33 cellular contexts compared by ENCODE assay signal in genomic region chr1:219924348-219924747, GRCh38. TPM values are rescaled to one million over a fixed set of nuclear protein-coding genes. Genes with fewer than 3 reads are reported as not detected.
"Had no signal": no experiment of that assay in that cellular context is flagged by ENCODE, and none has a peak within 500 bp of the region (broad histone marks: within the 10 kb centered on the region; RNA-seq: fewer than 3 reads in every experiment).

No MANE protein-coding gene starts in this region.

- H3K4me1 ChIP-seq: pancreas, psoas muscle had no signal

- H3K36me3 Mint-ChIP-seq: activated naive CD8-positive, alpha-beta T cell treated with anti-CD3 and anti-CD28 coated beads for 36 hours; naive thymus-derived CD4-positive, alpha-beta T cell had no signal

- H3K36me3 ChIP-seq: adrenal gland, gastroesophageal sphincter, pancreas, suprapubic skin, tibial artery had no signal

- DNase-seq: activated CD4-positive, alpha-beta T cell treated with anti-CD3 and anti-CD28 coated beads for 4 hours; activated CD4-positive, alpha-beta T cell treated with anti-CD3 and anti-CD28 coated beads, Interleukin-2, amount 50 U/mL, for 4 hours; activated effector memory CD4-positive, alpha-beta T cell treated with Interleukin-2 at 50 U/mL for 16 hours; activated naive CD4-positive, alpha-beta T cell treated with anti-CD3 and anti-CD28 coated beads for 36 hours; activated naive CD8-positive, alpha-beta T cell treated with anti-CD3 and anti-CD28 coated beads for 36 hours; activated T-cell treated with anti-CD3 and anti-CD28 coated beads for 4 hours; adrenal gland; aorta; body of pancreas; hippocampal formation; left cardiac atrium; mesendoderm; naive thymus-derived CD4-positive, alpha-beta T cell; nucleus accumbens; pancreas; psoas muscle; stimulated activated CD4-positive, alpha-beta T cell treated with anti-CD3 and anti-CD28 coated beads, Interleukin-15, amount 100 ng/mL, for 24 hours; stimulated activated CD4-positive, alpha-beta T cell treated with anti-CD3 and anti-CD28 coated beads, Interleukin-2, amount 100 ng/mL, for 24 hours; stimulated activated naive CD4-positive, alpha-beta T cell; tibial artery had no signal

- H3K27ac Mint-ChIP-seq: activated naive CD4-positive, alpha-beta T cell treated with anti-CD3 and anti-CD28 coated beads for 36 hours; activated naive CD8-positive, alpha-beta T cell treated with anti-CD3 and anti-CD28 coated beads for 36 hours; naive thymus-derived CD4-positive, alpha-beta T cell had no signal

- FAIRE-seq: colon, endothelial cell of umbilical vein, keratinocyte, pancreas, TTC549 had no signal

- H3K27ac ChIP-seq: adrenal gland, body of pancreas, gastroesophageal sphincter, pancreas, psoas muscle, suprapubic skin, tibial artery, VCaP had no signal

- H3K27me3 ChIP-seq: body of pancreas, pancreas had no signal

- H3K9me3 ChIP-seq: adrenal gland, body of pancreas, gastroesophageal sphincter, pancreas, psoas muscle, suprapubic skin, tibial artery had no signal

- H3K9me3 Mint-ChIP-seq: activated naive CD4-positive, alpha-beta T cell treated with anti-CD3 and anti-CD28 coated beads for 36 hours; activated naive CD8-positive, alpha-beta T cell treated with anti-CD3 and anti-CD28 coated beads for 36 hours; naive thymus-derived CD4-positive, alpha-beta T cell had no signal

- ATAC-seq: body of pancreas; gastroesophageal sphincter; left cardiac atrium; naive thymus-derived CD4-positive, alpha-beta T cell; pancreas; psoas muscle had no signal

- H3K4me3 Mint-ChIP-seq: activated naive CD4-positive, alpha-beta T cell treated with anti-CD3 and anti-CD28 coated beads for 36 hours; activated naive CD8-positive, alpha-beta T cell treated with anti-CD3 and anti-CD28 coated beads for 36 hours; naive thymus-derived CD4-positive, alpha-beta T cell had no signal

- H3K4me3 ChIP-seq: adrenal gland, body of pancreas, gastroesophageal sphincter, pancreas, psoas muscle, suprapubic skin, tibial artery had no signal

RNA-seq across cellular contexts. Expression of gene SLC30A10, which starts 4.0 kb away (rescaled TPM):
- total RNA-seq: activated naive CD4-positive, alpha-beta T cell treated with anti-CD3 and anti-CD28 coated beads for 36 hours; activated naive CD8-positive, alpha-beta T cell treated with anti-CD3 and anti-CD28 coated beads for 36 hours; aorta; dermis microvascular lymphatic vessel endothelial cell; endothelial cell of umbilical vein; fibroblast of lung; fibroblast of villous mesenchyme; gastroesophageal sphincter; left cardiac atrium; naive thymus-derived CD4-positive, alpha-beta T cell; psoas muscle; T-helper 1 cell treated with Interleukin-12 subunit alpha and Interleukin-12 subunit beta and Interleukin-4 antibody, amounts not matched to agents 30 ng/mL and 1 ng/mL, for 36 hours; ureter had no signal
- polyA plus RNA-seq: endothelial cell of umbilical vein; esophagus; fibroblast of lung; naive thymus-derived CD4-positive, alpha-beta T cell; psoas muscle had no signal
